1 cellular context compared by ENCODE assay signal in the genomic region with DNA sequence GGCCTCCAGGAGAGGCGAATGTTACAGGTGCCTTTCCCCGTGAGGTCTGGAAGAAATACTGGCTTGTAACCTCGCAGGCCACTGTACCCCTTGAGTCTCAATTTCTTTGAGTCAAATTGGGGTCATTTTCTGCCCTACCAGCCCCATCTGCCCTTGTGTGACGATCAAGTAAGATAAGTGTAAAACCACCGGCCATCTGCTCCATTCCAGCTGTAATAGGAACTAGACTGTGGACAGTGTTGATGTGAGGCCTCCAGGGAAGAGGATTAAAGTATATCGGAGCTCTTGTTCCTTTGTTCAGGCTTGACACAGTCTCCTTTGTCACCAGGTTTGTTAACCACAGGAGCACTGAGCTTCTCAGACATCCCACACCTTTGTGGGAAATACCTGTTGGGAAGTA.
TF ChIP-seq lines count a peak whose summit lies in the region.

No MANE protein-coding gene starts in this region.

TF ChIP-seq in SK-N-SH treated with all-trans-retinoic acid at 6 μM for 48 hours, 23 proteins besides CTCF, POLR2A, EP300 and RAD21 (continued from another document):
- TF ChIP-seq, protein P1, sequence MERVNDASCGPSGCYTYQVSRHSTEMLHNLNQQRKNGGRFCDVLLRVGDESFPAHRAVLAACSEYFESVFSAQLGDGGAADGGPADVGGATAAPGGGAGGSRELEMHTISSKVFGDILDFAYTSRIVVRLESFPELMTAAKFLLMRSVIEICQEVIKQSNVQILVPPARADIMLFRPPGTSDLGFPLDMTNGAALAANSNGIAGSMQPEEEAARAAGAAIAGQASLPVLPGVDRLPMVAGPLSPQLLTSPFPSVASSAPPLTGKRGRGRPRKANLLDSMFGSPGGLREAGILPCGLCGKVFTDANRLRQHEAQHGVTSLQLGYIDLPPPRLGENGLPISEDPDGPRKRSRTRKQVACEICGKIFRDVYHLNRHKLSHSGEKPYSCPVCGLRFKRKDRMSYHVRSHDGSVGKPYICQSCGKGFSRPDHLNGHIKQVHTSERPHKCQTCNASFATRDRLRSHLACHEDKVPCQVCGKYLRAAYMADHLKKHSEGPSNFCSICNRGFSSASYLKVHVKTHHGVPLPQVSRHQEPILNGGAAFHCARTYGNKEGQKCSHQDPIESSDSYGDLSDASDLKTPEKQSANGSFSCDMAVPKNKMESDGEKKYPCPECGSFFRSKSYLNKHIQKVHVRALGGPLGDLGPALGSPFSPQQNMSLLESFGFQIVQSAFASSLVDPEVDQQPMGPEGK (CRISPR knock-in tag; IDR thresholded peaks at IDR 0.05; ENCODE audit: borderline replicate concordance) = no peak
- TF ChIP-seq, protein P2, sequence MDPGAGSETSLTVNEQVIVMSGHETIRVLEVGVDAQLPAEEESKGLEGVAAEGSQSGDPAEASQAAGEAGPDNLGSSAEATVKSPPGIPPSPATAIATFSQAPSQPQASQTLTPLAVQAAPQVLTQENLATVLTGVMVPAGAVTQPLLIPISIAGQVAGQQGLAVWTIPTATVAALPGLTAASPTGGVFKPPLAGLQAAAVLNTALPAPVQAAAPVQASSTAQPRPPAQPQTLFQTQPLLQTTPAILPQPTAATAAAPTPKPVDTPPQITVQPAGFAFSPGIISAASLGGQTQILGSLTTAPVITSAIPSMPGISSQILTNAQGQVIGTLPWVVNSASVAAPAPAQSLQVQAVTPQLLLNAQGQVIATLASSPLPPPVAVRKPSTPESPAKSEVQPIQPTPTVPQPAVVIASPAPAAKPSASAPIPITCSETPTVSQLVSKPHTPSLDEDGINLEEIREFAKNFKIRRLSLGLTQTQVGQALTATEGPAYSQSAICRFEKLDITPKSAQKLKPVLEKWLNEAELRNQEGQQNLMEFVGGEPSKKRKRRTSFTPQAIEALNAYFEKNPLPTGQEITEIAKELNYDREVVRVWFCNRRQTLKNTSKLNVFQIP (CRISPR knock-in tag; IDR thresholded peaks at IDR 0.05; ENCODE audit: borderline replicate concordance, low read depth) = no peak
- no peak for TF ChIP-seq CSDC2 (CRISPR knock-in tag; IDR thresholded peaks at IDR 0.05)
- TF ChIP-seq ISL1 (CRISPR knock-in tag; IDR thresholded peaks at IDR 0.05) = no peak
- no peak for TF ChIP-seq ZC3H10 (CRISPR knock-in tag; IDR thresholded peaks at IDR 0.05)
- no peak for TF ChIP-seq RARB (CRISPR knock-in tag; IDR thresholded peaks at IDR 0.05)
- no peak for TF ChIP-seq ZFP30 (CRISPR knock-in tag; IDR thresholded peaks at IDR 0.05)
- no peak for TF ChIP-seq ESRRG (CRISPR knock-in tag; IDR thresholded peaks at IDR 0.05)
